In the genomic region with DNA sequence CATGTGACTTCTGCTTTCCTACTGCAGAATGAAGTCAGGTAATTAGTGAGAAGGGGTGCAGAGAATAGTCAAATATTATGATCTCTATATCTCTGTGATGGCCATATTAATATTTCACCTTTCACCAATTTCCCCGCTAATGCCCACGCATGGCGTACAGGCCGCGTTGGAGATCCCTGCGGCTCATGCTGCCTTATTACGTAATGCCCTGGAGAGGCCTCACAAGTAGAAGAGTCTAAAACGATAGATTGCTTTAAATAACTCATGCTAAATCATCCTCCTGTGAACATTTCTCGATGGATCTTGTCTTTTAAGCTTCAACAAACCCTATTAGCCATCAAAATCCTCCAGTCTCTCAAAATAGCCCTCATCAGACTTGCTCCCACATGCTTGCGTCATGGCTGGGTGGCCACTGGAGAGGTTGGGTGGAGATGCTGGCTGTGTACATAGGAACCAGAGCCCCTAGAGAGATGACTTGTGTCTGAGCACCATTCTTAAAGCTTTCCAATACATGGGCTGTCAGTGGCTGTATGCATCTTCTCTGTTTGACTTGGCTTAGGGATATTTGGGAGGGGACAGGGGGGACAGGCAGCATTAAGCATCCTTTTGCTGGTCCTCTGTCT, we compare ENCODE assay signal across 16 cellular contexts.
"Had no signal": no experiment of that assay in that cellular context is flagged by ENCODE, and none has a peak within 500 bp of the region (broad histone marks: within the 10 kb centered on the region; RNA-seq: fewer than 3 reads in every experiment).

No MANE protein-coding gene starts in this region.

- H3K27ac ChIP-seq: colonic mucosa, sigmoid colon, upper lobe of right lung had no signal

- H3K9me3 ChIP-seq: colonic mucosa, sigmoid colon, spleen, upper lobe of right lung had no signal

- H3K4me1 ChIP-seq: colonic mucosa, sigmoid colon, upper lobe of right lung had no signal

- DNase-seq: activated CD4-positive, alpha-beta T cell treated with anti-CD3 and anti-CD28 coated beads, Interleukin-2, amount 50 U/mL, for 1 hour; activated naive CD4-positive, alpha-beta T cell; activated naive CD8-positive, alpha-beta T cell treated with anti-CD3 and anti-CD28 coated beads, Interleukin-2, amount 10 ng/mL, durations not matched to agents 7 days and 5 days; central memory CD4-positive, alpha-beta T cell; colonic mucosa; hippocampal formation; kidney; left ventricle myocardium superior; mesendoderm; nephron progenitor cell; sigmoid colon; spleen; stimulated activated naive CD8-positive, alpha-beta T cell treated with anti-CD3 and anti-CD28 coated beads, Interleukin-15, amount 100 ng/mL, for 72 hours; T1000; upper lobe of right lung had no signal

- ATAC-seq: activated CD4-positive, CD25-positive, alpha-beta regulatory T cell treated with anti-CD3 and anti-CD28 coated beads, Interleukin-2, amount 50 U/mL, for 24 hours; left ventricle myocardium superior; stimulated activated naive CD8-positive, alpha-beta T cell treated with anti-CD3 and anti-CD28 coated beads, Interleukin-15, amount 100 ng/mL, for 72 hours; upper lobe of right lung had no signal

- H3K27me3 ChIP-seq: colonic mucosa, sigmoid colon, spleen, upper lobe of right lung had no signal

- H3K4me3 ChIP-seq: colonic mucosa, sigmoid colon, spleen, upper lobe of right lung had no signal

- H3K36me3 ChIP-seq: colonic mucosa, spleen, upper lobe of right lung had no signal
